ENCODE assay signal across 22 cellular contexts in genomic region chr12:62698701-62699101, GRCh38.
A peak's percentile ranks its signal among the peaks of the same experiment; 100 is the strongest.
DNase-seq lines count a peak whose midpoint lies in the region; TF ChIP-seq lines count a peak whose summit lies in the region.
"Had no signal": no experiment of that assay in that cellular context is flagged by ENCODE, and none has a peak within 500 bp of the region (broad histone marks: within the 10 kb centered on the region; RNA-seq: fewer than 3 reads in every experiment).

No MANE protein-coding gene starts in this region.

- H3K4me1 Mint-ChIP-seq in HFFc6 (ENCODE audit: low read depth): peaks cover 47% of the 10 kb centered on the region
- peaks cover 20% of the 10 kb centered on the region for H3K4me1 Mint-ChIP-seq in activated CD4-positive, alpha-beta T cell treated with anti-CD3 and anti-CD28 coated beads, Interleukin-2, amount 10 ng/mL, durations not matched to agents 24 days and 14 days
- H3K4me1 Mint-ChIP-seq in activated CD4-positive, alpha-beta memory T cell treated with anti-CD3 and anti-CD28 coated beads for 36 hours (ENCODE audit: low read depth): no peaks in the 10 kb centered on the region

- H3K4me3 ChIP-seq in astrocyte of the spinal cord (ENCODE audit: low read depth, low read length) (no peak overlapping the region), skin epidermis (no peak overlapping the region)
- H3K4me3 ChIP-seq: BLaER1 treated with 17β-estradiol and CSF1 and Interleukin-3, amounts not matched to agents 10 nM and 100 nM; K562; neural progenitor cell; right lobe of liver; testis had no signal

- TF ChIP-seq CTCF in HFFc6 (IDR thresholded peaks at IDR 0.05): no peak
- TF ChIP-seq CTCF in astrocyte of the spinal cord (IDR thresholded peaks at IDR 0.05; ENCODE audit: low read depth, low read length): no peak

- no peaks in the 10 kb centered on the region; the same call in 1 of the 2 replicates for H3K27me3 Mint-ChIP-seq in HFFc6 (ENCODE audit: insufficient read depth)
- peaks cover 3% of the 10 kb centered on the region for H3K27me3 Mint-ChIP-seq in activated CD4-positive, alpha-beta T cell treated with anti-CD3 and anti-CD28 coated beads, Interleukin-2, amount 10 ng/mL, durations not matched to agents 24 days and 14 days
- H3K27me3 Mint-ChIP-seq in activated CD4-positive, alpha-beta memory T cell treated with anti-CD3 and anti-CD28 coated beads for 36 hours: no peaks in the 10 kb centered on the region
- H3K27me3 Mint-ChIP-seq: activated CD8-positive, alpha-beta T cell treated with anti-CD3 and anti-CD28 coated beads for 36 hours had no signal

- intact Hi-C loops in activated CD4-positive, alpha-beta T cell treated with anti-CD3 and anti-CD28 coated beads, Interleukin-2, amount 10 ng/mL, durations not matched to agents 24 days and 14 days (cut with micrococcal nuclease): loop anchor here (5.0 kb wide), 1 partner anchor 59 kb away; no protein-coding TSS in a partner anchor
- intact Hi-C loops in activated CD4-positive, alpha-beta memory T cell treated with anti-CD3 and anti-CD28 coated beads for 36 hours (cut with micrococcal nuclease): no loop called here

- H3K27ac ChIP-seq in skin epidermis: peak overlapping the region in 13 of 21 experiments; percentile 23 to 78 (median 53)
- H3K27ac ChIP-seq: BLaER1 treated with 17β-estradiol and CSF1 and Interleukin-3, amounts not matched to agents 10 nM and 100 nM; neural progenitor cell; right lobe of liver had no signal

- no peaks in the 10 kb centered on the region for H3K36me3 Mint-ChIP-seq in HFFc6 (ENCODE audit: low read depth)
- H3K36me3 Mint-ChIP-seq in activated CD4-positive, alpha-beta T cell treated with anti-CD3 and anti-CD28 coated beads, Interleukin-2, amount 10 ng/mL, durations not matched to agents 24 days and 14 days (ENCODE audit: low read depth): no peaks in the 10 kb centered on the region
- no peaks in the 10 kb centered on the region for H3K36me3 Mint-ChIP-seq in activated CD4-positive, alpha-beta memory T cell treated with anti-CD3 and anti-CD28 coated beads for 36 hours
- H3K36me3 Mint-ChIP-seq: activated naive CD8-positive, alpha-beta T cell treated with anti-CD3 and anti-CD28 coated beads for 36 hours; mesothelial cell of epicardium had no signal

- CTCF ChIA-PET in activated CD4-positive, alpha-beta memory T cell treated with anti-CD3 and anti-CD28 coated beads for 36 hours (lab: Charles Lee): no interaction called here

- peak overlapping the region; percentile 85 for H3K27ac Mint-ChIP-seq in HFFc6
- no peak overlapping the region for H3K27ac Mint-ChIP-seq in activated CD4-positive, alpha-beta T cell treated with anti-CD3 and anti-CD28 coated beads, Interleukin-2, amount 10 ng/mL, durations not matched to agents 24 days and 14 days
- H3K27ac Mint-ChIP-seq in activated CD4-positive, alpha-beta memory T cell treated with anti-CD3 and anti-CD28 coated beads for 36 hours: no peak overlapping the region
- H3K27ac Mint-ChIP-seq: activated CD8-positive, alpha-beta T cell treated with anti-CD3 and anti-CD28 coated beads for 36 hours; mesothelial cell of epicardium; neural progenitor cell had no signal

- no peaks in the 10 kb centered on the region for H3K9me3 Mint-ChIP-seq in HFFc6
- H3K9me3 Mint-ChIP-seq in activated CD4-positive, alpha-beta T cell treated with anti-CD3 and anti-CD28 coated beads, Interleukin-2, amount 10 ng/mL, durations not matched to agents 24 days and 14 days: no peaks in the 10 kb centered on the region
- no peaks in the 10 kb centered on the region for H3K9me3 Mint-ChIP-seq in activated CD4-positive, alpha-beta memory T cell treated with anti-CD3 and anti-CD28 coated beads for 36 hours
- H3K9me3 Mint-ChIP-seq: activated CD8-positive, alpha-beta T cell treated with anti-CD3 and anti-CD28 coated beads for 36 hours; activated naive CD8-positive, alpha-beta T cell treated with anti-CD3 and anti-CD28 coated beads for 36 hours; mesothelial cell of epicardium had no signal

- POLR2A ChIA-PET in activated CD4-positive, alpha-beta memory T cell treated with anti-CD3 and anti-CD28 coated beads for 36 hours (lab: Charles Lee): no interaction called here

- peak; percentile 68 for DNase-seq in HFFc6
- peak; percentile 81 for DNase-seq in astrocyte of the spinal cord (ENCODE audit: low read depth, low spot score)
- peak; percentile 67 for DNase-seq in fibroblast of peridontal ligament (ENCODE audit: extremely low read depth)
- DNase-seq in activated CD4-positive, alpha-beta T cell treated with anti-CD3 and anti-CD28 coated beads, Interleukin-2, amount 10 ng/mL, durations not matched to agents 24 days and 14 days: no peak
- DNase-seq in stimulated activated CD4-positive, alpha-beta T cell treated with anti-CD3 and anti-CD28 coated beads, Interleukin-2, amount 100 ng/mL, for 24 hours: no peak
- no peak for DNase-seq in activated CD4-positive, alpha-beta memory T cell treated with anti-CD3 and anti-CD28 coated beads for 36 hours
- DNase-seq: activated CD8-positive, alpha-beta T cell treated with anti-CD3 and anti-CD28 coated beads for 36 hours; activated naive CD8-positive, alpha-beta T cell treated with anti-CD3 and anti-CD28 coated beads for 36 hours; activated T-cell treated with anti-CD3 and anti-CD28 coated beads, Interleukin-2, amount 50 U/mL, for 48 hours; cerebellar nuclear complex; islet precursor cell; NCI-H1092; NCI-H748 treated with DMSO at 0.1 percent for 48 hours; right lobe of liver; stimulated activated CD4-positive, alpha-beta T cell treated with anti-CD3 and anti-CD28 coated beads, Interleukin-2, amount 100 ng/mL, for 48 hours; stimulated activated CD8-positive, alpha-beta memory T cell treated with anti-CD3 and anti-CD28 coated beads, Interleukin-4, amount 100 ng/mL, for 48 hours; testis had no signal

- peak overlapping the region; percentile 42 for H3K4me3 Mint-ChIP-seq in HFFc6
- no peak overlapping the region for H3K4me3 Mint-ChIP-seq in activated CD4-positive, alpha-beta T cell treated with anti-CD3 and anti-CD28 coated beads, Interleukin-2, amount 10 ng/mL, durations not matched to agents 24 days and 14 days
- no peak overlapping the region for H3K4me3 Mint-ChIP-seq in activated CD4-positive, alpha-beta memory T cell treated with anti-CD3 and anti-CD28 coated beads for 36 hours
- H3K4me3 Mint-ChIP-seq: activated CD8-positive, alpha-beta T cell treated with anti-CD3 and anti-CD28 coated beads for 36 hours; activated naive CD8-positive, alpha-beta T cell treated with anti-CD3 and anti-CD28 coated beads for 36 hours; mesothelial cell of epicardium; neural progenitor cell had no signal

- in situ Hi-C loops in astrocyte of the spinal cord (cut with HindIII; ENCODE audit: low sequenced_read_pairs): no loop called here

Comparison
In these comparisons a context has a peak if more than half of its experiments do, and no peak if none do; other contexts are left out.
1. DNase-seq: peak in HFFc6 (single experiment), astrocyte of the spinal cord (single experiment) and fibroblast of peridontal ligament (single experiment); none in activated CD4-positive, alpha-beta T cell treated with anti-CD3 and anti-CD28 coated beads, Interleukin-2, amount 10 ng/mL, durations not matched to agents 24 days and 14 days (single experiment), stimulated activated CD4-positive, alpha-beta T cell treated with anti-CD3 and anti-CD28 coated beads, Interleukin-2, amount 100 ng/mL, for 24 hours (0 of 2) and activated CD4-positive, alpha-beta memory T cell treated with anti-CD3 and anti-CD28 coated beads for 36 hours (single experiment).